Comparison of ENCODE assay signal across 23 cellular contexts in the genomic region with DNA sequence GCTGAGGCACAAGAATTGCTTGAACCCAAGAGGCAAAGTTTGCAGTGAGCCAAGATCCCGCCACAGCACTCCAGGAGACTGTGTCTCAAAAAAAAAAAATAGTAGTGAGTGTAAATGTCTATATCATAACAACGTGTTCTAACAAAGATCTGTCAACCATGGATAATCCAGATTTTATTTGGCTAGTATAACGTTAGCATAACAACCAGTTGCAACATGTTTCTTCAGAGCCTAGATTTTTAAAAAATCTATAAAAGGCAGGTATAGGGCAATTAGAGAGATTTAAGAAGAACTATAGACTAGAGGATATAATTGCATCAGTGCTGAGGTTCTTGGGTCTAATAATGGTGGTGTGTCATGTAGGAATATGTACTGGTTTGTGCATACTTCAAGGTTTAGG. TPM values are rescaled to one million over a fixed set of nuclear protein-coding genes. Genes with fewer than 3 reads are reported as not detected.
A peak's percentile ranks its signal among the peaks of the same experiment; 100 is the strongest.
DNase-seq lines count a peak whose midpoint lies in the region; ATAC-seq, FAIRE-seq and TF ChIP-seq lines count a peak whose summit lies in the region.
"Had no signal": no experiment of that assay in that cellular context is flagged by ENCODE, and none has a peak within 500 bp of the region (broad histone marks: within the 10 kb centered on the region; RNA-seq: fewer than 3 reads in every experiment).

No MANE protein-coding gene starts in this region.

- CTCF ChIA-PET in HEK293 (lab: Yijun Ruan, JAX) (no interaction called here), K562 (lab: Yijun Ruan, JAX; ENCODE audit: low intra/inter-chr PET ratio) (no interaction called here), HepG2 (lab: Yijun Ruan, JAX; ENCODE audit: low intra/inter-chr PET ratio, low total read pairs) (no interaction called here)

- in situ Hi-C loops in K562 (cut with MboI) = no loop called here
- in situ Hi-C loops in HepG2 (cut with HindIII; ENCODE audit: extremely low pct_ligation_motif_present, low pct_unique_long_range_greater_than_20kb) = no loop called here

- H3K36me3 ChIP-seq in HEK293 (ENCODE audit: control insufficient read depth in 2 of 2, insufficient read depth in 1 of 2, low read length in 2 of 2) (no peaks in the 10 kb centered on the region), K562 (ENCODE audit: control insufficient read depth, insufficient read depth, low read length) (peaks cover under 1% of the 10 kb centered on the region; the same call in 1 of the 3 replicates), esophagus squamous epithelium (no peaks in the 10 kb centered on the region), stomach smooth muscle (ENCODE audit: control insufficient read depth in 2 of 2, insufficient read depth in 2 of 2, low read length in 2 of 2) (peaks cover 0 to 3% of the 10 kb centered on the region in 2 donors), HepG2 (replicated peaks in 1 of 2; ENCODE audit: control insufficient read depth in 1 of 2, insufficient read depth in 2 of 2, low read length in 2 of 2) (no peaks in the 10 kb centered on the region)
- H3K36me3 ChIP-seq: BE2C had no signal

- H3K4me2 ChIP-seq in K562 (ENCODE audit: insufficient read depth, low read length) (no peak overlapping the region), HepG2 (ENCODE audit: low read depth, low read length) (no peak overlapping the region)

- no peak for DNase-seq in K562 (ENCODE audit: extremely low read depth in 1 of 4, low spot score in 3 of 4)
- no peak for DNase-seq in esophagus squamous epithelium (lab: John Stamatoyannopoulos, UW)
- no peak for DNase-seq in HepG2 (ENCODE audit: low spot score)
- DNase-seq in activated effector memory CD4-positive, alpha-beta T cell treated with Interleukin-2 at 50 U/mL for 16 hours = no peak
- DNase-seq in occipital lobe (lab: John Stamatoyannopoulos, UW) = no peak
- DNase-seq: BE2C; CD4-positive, CD25-positive, alpha-beta regulatory T cell; COR-L47; DMS 273 treated with DMSO at 0.1 percent for 48 hours; DND-41; HFFc6; Kasumi-1; MM.1S; NCI-H1092; NCI-H1436 treated with DMSO at 0.1 percent for 48 hours; NCI-H2029 treated with DMSO at 0.1 percent for 48 hours; NCI-H748 treated with DMSO at 0.1 percent for 48 hours; NK-92 treated with Interleukin-12 subunit alpha and Interleukin-12 subunit beta, amount 100 ng/mL, for 24 hours; SHP77 treated with DMSO at 0.1 percent for 48 hours had no signal

- POLR2A ChIA-PET in HEK293 (lab: Yijun Ruan, JAX) (no interaction called here), K562 (lab: Yijun Ruan, JAX) (no interaction called here), HepG2 (lab: Yijun Ruan, JAX) (no interaction called here)

- H2AFZ ChIP-seq in K562 (ENCODE audit: low read depth, low read length) (no peak overlapping the region), HepG2 (ENCODE audit: low read length) (no peak overlapping the region)

- intact Hi-C loops in K562 (cut with micrococcal nuclease) = no loop called here
- intact Hi-C loops in esophagus squamous epithelium (cut with DNase I) = no loop called here
- intact Hi-C loops in HepG2 (cut with micrococcal nuclease; ENCODE audit: unreplicated experiment) = no loop called here

- H4K20me1 ChIP-seq in K562 (replicated peaks; ENCODE audit: control insufficient read depth, insufficient read depth, low read length) (peaks cover 16% of the 10 kb centered on the region), HepG2 (ENCODE audit: insufficient read depth, low read length) (no peaks in the 10 kb centered on the region)

- no peaks in the 10 kb centered on the region for H3K9me3 ChIP-seq in HEK293 (ENCODE audit: control insufficient read depth, insufficient read depth, low read depth, low read length)
- no peaks in the 10 kb centered on the region for H3K9me3 ChIP-seq in K562 (replicated peaks; ENCODE audit: control insufficient read depth, insufficient read depth, low read depth, low read length)
- no peaks in the 10 kb centered on the region for H3K9me3 ChIP-seq in esophagus squamous epithelium
- H3K9me3 ChIP-seq in stomach smooth muscle (ENCODE audit: control insufficient read depth in 2 of 2, low read length in 2 of 2) = no peaks in the 10 kb centered on the region
- H3K9me3 ChIP-seq in HepG2 (ENCODE audit: low read length) = no peaks in the 10 kb centered on the region
- H3K9me3 ChIP-seq: BE2C had no signal

- H3K4me1 ChIP-seq in HEK293 (ENCODE audit: control insufficient read depth, insufficient read depth, low read length) (peaks cover 5% of the 10 kb centered on the region), K562 (replicated peaks in 1 of 2; ENCODE audit: control insufficient read depth in 2 of 2, insufficient read depth in 2 of 2, low read length in 2 of 2) (peaks cover 21 to 28% of the 10 kb centered on the region in 2 experiments), esophagus squamous epithelium (peaks cover 29 to 100% (median 70%) of the 10 kb centered on the region in 3 donors), stomach smooth muscle (ENCODE audit: control insufficient read depth, insufficient read depth, low read length) (peaks cover 77% of the 10 kb centered on the region), HepG2 (ENCODE audit: insufficient read depth, low read length) (peaks cover 59% of the 10 kb centered on the region)

- TF ChIP-seq POLR2A in K562 (conservative IDR thresholded peaks at IDR 0.05) (no peak), esophagus squamous epithelium (IDR thresholded peaks at IDR 0.05) (no peak), HepG2 (IDR thresholded peaks at IDR 0.05; ENCODE audit: insufficient read depth in 1 of 2, low read depth in 2 of 2, low read length in 2 of 2) (no peak)

- H3K27me3 ChIP-seq in K562 (ENCODE audit: control insufficient read depth in 2 of 2, insufficient read depth in 2 of 2, low read length in 2 of 2) (no peaks in the 10 kb centered on the region), esophagus squamous epithelium (no peaks in the 10 kb centered on the region), stomach smooth muscle (ENCODE audit: control insufficient read depth in 1 of 2, insufficient read depth in 2 of 2, low read length in 2 of 2) (no peaks in the 10 kb centered on the region), HepG2 (ENCODE audit: control insufficient read depth in 1 of 2, insufficient read depth in 2 of 2, low read length in 2 of 2) (no peaks in the 10 kb centered on the region)
- H3K27me3 ChIP-seq: BE2C had no signal

- H3K27ac ChIP-seq in HEK293 (ENCODE audit: extremely low read depth, low read depth, low read length) (no peak overlapping the region), K562 (ENCODE audit: extremely low read depth, low read depth, low read length) (no peak overlapping the region), esophagus squamous epithelium (peak overlapping the region; percentile 7 to 60 (median 30)), stomach smooth muscle (ENCODE audit: low read length) (peak overlapping the region; percentile 46), HepG2 (ENCODE audit: extremely low read length, insufficient read depth, low read length) (no peak overlapping the region)

- no peak for TF ChIP-seq RAD21 in K562 (CRISPR knock-in tag; conservative IDR thresholded peaks at IDR 0.05 in 1 of 2, IDR thresholded peaks at IDR 0.05 in 1 of 2)
- no peak for TF ChIP-seq RAD21 in HepG2 (CRISPR knock-in tag; IDR thresholded peaks at IDR 0.05)

- TF ChIP-seq CTCF in HEK293 (tag by site-specific recombination; IDR thresholded peaks at IDR 0.05) (no peak), K562 (IDR thresholded peaks at IDR 0.05 in 2 of 3, conservative IDR thresholded peaks at IDR 0.05 in 1 of 3; ENCODE audit: insufficient read depth in 2 of 3, low read depth in 1 of 3, low read length in 3 of 3) (no peak), esophagus squamous epithelium (IDR thresholded peaks at IDR 0.05) (no peak), HepG2 (CRISPR knock-in tag; IDR thresholded peaks at IDR 0.05) (no peak)

- no peak for TF ChIP-seq EP300 in K562 (IDR thresholded peaks at IDR 0.05; ENCODE audit: low read length)
- TF ChIP-seq EP300 in HepG2 (IDR thresholded peaks at IDR 0.05; ENCODE audit: low read depth in 2 of 2, low read length in 2 of 2) = no peak
- no peak for TF ChIP-seq EP300 in HepG2 (CRISPR knock-in tag; IDR thresholded peaks at IDR 0.05; ENCODE audit: borderline replicate concordance)

- FAIRE-seq in K562 (lab: Jason Lieb, UNC) (peak; percentile 6), HepG2 (lab: Jason Lieb, UNC) (no peak)
- FAIRE-seq: A204.1, HTR-8/SVneo had no signal

- peaks cover 19% of the 10 kb centered on the region for H3K79me2 ChIP-seq in K562 (ENCODE audit: control insufficient read depth, insufficient read depth, low read length)
- peaks cover 51% of the 10 kb centered on the region for H3K79me2 ChIP-seq in HepG2 (ENCODE audit: insufficient read depth, low read length)

- 68% methylated on average over 3 of the region's 3 CpGs for WGBS in K562 (ENCODE audit: insufficient coverage, low coverage, missing lambda C conversion rate)
- 44 to 51% methylated on average over 3 of the region's 3 CpGs for WGBS in esophagus squamous epithelium, 2 donors
- WGBS in HepG2 (ENCODE audit: low lambda C conversion rate) = 94% methylated on average over 3 of the region's 3 CpGs

- no peak for ATAC-seq in K562
- no peak for ATAC-seq in HepG2

- no peak overlapping the region for H3K4me3 ChIP-seq in HEK293 (ENCODE audit: low read depth, low read length)
- H3K4me3 ChIP-seq in K562 = no peak overlapping the region
- no peak overlapping the region for H3K4me3 ChIP-seq in esophagus squamous epithelium
- H3K4me3 ChIP-seq in stomach smooth muscle (ENCODE audit: low read length in 2 of 2) = no peak overlapping the region
- no peak overlapping the region for H3K4me3 ChIP-seq in HepG2 (replicated peaks in 1 of 3; ENCODE audit: insufficient read depth in 1 of 3, low read depth in 2 of 3, low read length in 3 of 3)

- no peak overlapping the region for H3K9ac ChIP-seq in K562 (ENCODE audit: insufficient read depth in 1 of 2, low read depth in 2 of 2, low read length in 2 of 2)
- H3K9ac ChIP-seq in stomach smooth muscle (ENCODE audit: low read length in 2 of 2) = no peak overlapping the region
- H3K9ac ChIP-seq in HepG2 (ENCODE audit: insufficient read depth, low read depth, low read length) = no peak overlapping the region

- H3K9me1 ChIP-seq in K562 (ENCODE audit: control insufficient read depth, insufficient read depth, low read length) = peaks cover 5% of the 10 kb centered on the region

- BruUV-seq in K562 (replicated peaks; lab: Mats Ljungman, UMichigan) (no TSS peak), HepG2 (replicated peaks; lab: Mats Ljungman, UMichigan) (no TSS peak)

RNA-seq across cellular contexts. Expression of a gene that starts 30.5 kb away (rescaled TPM):
- 91.9 and 204 TPM in 2 replicates for total RNA-seq in K562 (2011; cell fraction: chromatin; rRNA removed; ENCODE audit: low replicate concordance)
- 90.6 and 92.5 TPM in 2 replicates for total RNA-seq in K562 (2011; cell fraction: nucleolus; rRNA removed)
- total RNA-seq in K562 (2011; cell fraction: nucleoplasm; rRNA removed) = 67.2 and 68.6 TPM in 2 replicates
- total RNA-seq in K562 (2014; rRNA removed) (10.1 and 13.6 TPM in 2 replicates), K562 (2014; rRNA removed; fragmentation: Illumina TruSeq; extraction: Trizol) (9.2 and 9.6 TPM in 2 replicates), K562 (2015; rRNA removed; fragmentation: Illumina TruSeq; extraction: Trizol) (11.0 and 11.2 TPM in 2 replicates), K562 (2021) (24.0 and 26.8 TPM in 2 replicates), esophagus squamous epithelium (10 to 100 TPM; 34.1 to 50.9 (median 41.3) TPM), HepG2 (2016; rRNA removed; fragmentation: Illumina TruSeq; extraction: Trizol) (15.1 and 15.5 TPM in 2 replicates), occipital lobe (34.0 TPM)
- polyA plus RNA-seq in K562 (2011; rRNA removed) (8.8 and 11.9 TPM in 2 replicates), K562 (2014; fragmentation: Illumina TruSeq; extraction: Trizol) (17.9 and 18.8 TPM in 2 replicates), K562 (2014; fragmentation: Nextera tagmentation; extraction: Ambion mirVana) (1 to 10 TPM; 1.4 to 1.5 TPM), K562 (2014; rRNA removed) (17.2 and 17.3 TPM in 2 replicates), HepG2 (2011; rRNA removed) (18.2 and 20.9 TPM in 2 replicates)
- 8.1 and 10.6 TPM in 2 replicates for polyA plus RNA-seq in K562 (2011; cell fraction: cytosol; rRNA removed)
- 72.9 and 124 TPM in 2 replicates for polyA plus RNA-seq in K562 (2011; cell fraction: nucleus; rRNA removed)
- polyA plus RNA-seq in K562 (2012) = 16.0 and 23.5 TPM in 2 replicates
- polyA minus RNA-seq in K562 (2011; rRNA and poly(A)+ RNA removed) = 11.9 and 15.3 TPM in 2 replicates
- polyA minus RNA-seq in K562 (2011; cell fraction: cytosol; rRNA and poly(A)+ RNA removed) = 7.3 and 10.1 TPM in 2 replicates
- 27.9 and 33.8 TPM in 2 replicates for polyA minus RNA-seq in K562 (2011; cell fraction: nucleus; rRNA and poly(A)+ RNA removed)
- total RNA-seq in HepG2 (2016; cell fraction: cytosol; rRNA removed; fragmentation: Illumina TruSeq; extraction: Trizol; ENCODE audit: low read depth) = 4.8 and 5.9 TPM in 2 replicates
- total RNA-seq in HepG2 (2016; cell fraction: insoluble cytoplasmic fraction; rRNA removed; fragmentation: Illumina TruSeq; extraction: Trizol) = 13.9 and 15.8 TPM in 2 replicates
- total RNA-seq in HepG2 (2016; cell fraction: membrane; rRNA removed; fragmentation: Illumina TruSeq; extraction: Trizol) = 6.6 and 7.8 TPM in 2 replicates
- 18.8 and 22.2 TPM in 2 replicates for total RNA-seq in HepG2 (2016; cell fraction: nucleus; rRNA removed; fragmentation: Illumina TruSeq; extraction: Trizol)
- polyA plus RNA-seq in HepG2 (2011; cell fraction: cytosol; rRNA removed) = 11.7 and 13.7 TPM in 2 replicates
- polyA plus RNA-seq in HepG2 (2011; cell fraction: nucleus; rRNA removed) = 164 and 167 TPM in 2 replicates
- 15.1 and 34.9 TPM in 2 replicates for polyA plus RNA-seq in HepG2 (2012)
- 1.1 TPM in 2 replicates for polyA plus RNA-seq in HepG2 (2016; cell fraction: cytosol; fragmentation: Illumina TruSeq; extraction: Trizol; ENCODE audit: low read depth)
- 16.9 and 19.7 TPM in 2 replicates for polyA plus RNA-seq in HepG2 (2016; cell fraction: insoluble cytoplasmic fraction; fragmentation: Illumina TruSeq; extraction: Trizol; ENCODE audit: low read depth)
- polyA plus RNA-seq in HepG2 (2016; cell fraction: membrane; fragmentation: Illumina TruSeq; extraction: Trizol; ENCODE audit: low read depth) = 3.0 and 4.2 TPM in 2 replicates
- 49.2 and 54.4 TPM in 2 replicates for polyA plus RNA-seq in HepG2 (2016; cell fraction: nucleus; fragmentation: Illumina TruSeq; extraction: Trizol; ENCODE audit: insufficient read depth, low read depth)
- 19.1 and 24.2 TPM in 2 replicates for polyA minus RNA-seq in HepG2 (2011; rRNA and poly(A)+ RNA removed; ENCODE audit: low replicate concordance)
- polyA minus RNA-seq in HepG2 (2011; cell fraction: cytosol; rRNA and poly(A)+ RNA removed) = 12.4 and 14.9 TPM in 2 replicates
- 29.7 and 35.3 TPM in 2 replicates for polyA minus RNA-seq in HepG2 (2011; cell fraction: nucleus; rRNA and poly(A)+ RNA removed)

Comparison
In these comparisons a context has a peak if more than half of its experiments do, and no peak if none do; other contexts are left out.
1. H3K27ac ChIP-seq: peak in esophagus squamous epithelium (4 of 4) and stomach smooth muscle (single experiment); none in HEK293 (single experiment), K562 (single experiment) and HepG2 (single experiment).